ENCODE assay signal across 1 cellular context in genomic region chr19:55149078-55150003, GRCh38.
TF ChIP-seq lines count a peak whose summit lies in the region.

TSS of gene TNNT1 (minus strand) at chr19:55149206. CDS start at chr19:55147157, 2,049 bp downstream.

TF ChIP-seq in A549, 52 proteins besides CTCF, POLR2A, EP300 and RAD21 (continued from another document):
- no peak for TF ChIP-seq ELK1 (IDR thresholded peaks at IDR 0.05; ENCODE audit: low read depth, low read length)
- no peak for TF ChIP-seq ZNF302 (CRISPR knock-in tag; IDR thresholded peaks at IDR 0.05)
- TF ChIP-seq HOXB13 (CRISPR knock-in tag; IDR thresholded peaks at IDR 0.05; ENCODE audit: low read depth), result no peak
- TF ChIP-seq RARB (CRISPR knock-in tag; IDR thresholded peaks at IDR 0.05), result no peak
- no peak for TF ChIP-seq CBX8 (IDR thresholded peaks at IDR 0.05)
- no peak for TF ChIP-seq BHLHE40 (IDR thresholded peaks at IDR 0.05; ENCODE audit: low read depth, low read length)
- no peak for TF ChIP-seq POLR2AphosphoS2 (conservative IDR thresholded peaks at IDR 0.05; ENCODE audit: low read length)
- no peak for TF ChIP-seq MAZ (IDR thresholded peaks at IDR 0.05; ENCODE audit: borderline replicate concordance, low read depth, low read length)
- TF ChIP-seq NR3C1 (IDR thresholded peaks at IDR 0.05), result no peak
- no peak for TF ChIP-seq NFE2L2 (conservative IDR thresholded peaks at IDR 0.05; ENCODE audit: low read length)
- no peak for TF ChIP-seq FOXS1 (CRISPR knock-in tag; IDR thresholded peaks at IDR 0.05)
- no peak for TF ChIP-seq GATA3 (IDR thresholded peaks at IDR 0.05; ENCODE audit: borderline replicate concordance)
- no peak for TF ChIP-seq EHF (CRISPR knock-in tag; IDR thresholded peaks at IDR 0.05)
- TF ChIP-seq SREBF2 (IDR thresholded peaks at IDR 0.05), result no peak
- no peak for TF ChIP-seq PHF8 (IDR thresholded peaks at IDR 0.05; ENCODE audit: borderline replicate concordance, low read depth)
- TF ChIP-seq CHD2 (IDR thresholded peaks at IDR 0.05; ENCODE audit: low read length, partially characterized antibody), result no peak
